In genomic region chr9:87847822-87848221, GRCh38 we compare ENCODE assay signal across 12 cellular contexts. TPM values are rescaled to one million over a fixed set of nuclear protein-coding genes. Genes with fewer than 3 reads are reported as not detected.
"Had no signal": no experiment of that assay in that cellular context is flagged by ENCODE, and none has a peak within 500 bp of the region (broad histone marks: within the 10 kb centered on the region; RNA-seq: fewer than 3 reads in every experiment).

No MANE protein-coding gene starts in this region.

RNA-seq across cellular contexts. Expression of gene SPATA31E1, which starts 34.9 kb away (rescaled TPM):
- total RNA-seq: aorta, cardiac muscle cell, chondrocyte, dermis blood vessel endothelial cell, endothelial cell of umbilical vein, esophagus squamous epithelium, frontal cortex, kidney epithelial cell, left ventricle myocardium inferior, mononuclear cell, T-helper 17 cell, vagina had no signal
- polyA plus RNA-seq: aorta, cardiac muscle cell, endothelial cell of umbilical vein had no signal
